ENCODE assay signal across 8 cellular contexts in the genomic region with DNA sequence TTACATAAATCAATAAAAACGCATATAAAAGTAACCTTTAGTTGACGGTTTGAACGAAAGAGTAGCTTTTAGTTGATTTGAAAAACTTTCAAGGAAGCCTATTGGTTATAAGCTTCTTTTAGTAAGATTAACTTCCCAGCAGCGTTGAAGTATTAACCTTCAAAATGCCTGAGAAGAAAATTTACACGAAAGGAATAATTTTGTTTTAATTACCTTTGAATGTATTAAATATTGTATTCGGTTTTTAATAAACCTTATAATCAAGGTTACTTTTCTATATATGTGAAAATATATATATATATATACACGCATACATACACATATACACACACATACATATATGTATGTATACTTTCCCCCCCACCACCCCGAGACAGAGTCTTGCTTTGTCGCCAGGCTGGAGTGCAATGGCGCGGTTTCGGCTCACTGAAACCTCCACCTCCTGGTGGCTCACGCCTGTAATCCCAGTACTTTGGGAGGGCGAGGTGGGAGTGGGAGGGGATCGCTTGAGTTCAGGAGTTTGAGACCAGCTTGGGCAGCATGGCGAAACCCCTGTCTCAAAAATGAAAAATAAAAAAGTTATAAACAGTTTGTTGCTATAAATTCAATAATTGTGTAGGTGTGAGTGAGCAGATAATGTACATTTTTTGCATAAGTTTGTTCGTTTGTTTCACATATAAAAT. TPM values are rescaled to one million over a fixed set of nuclear protein-coding genes. Genes with fewer than 3 reads are reported as not detected.
DNase-seq lines count a peak whose midpoint lies in the region; ATAC-seq and TF ChIP-seq lines count a peak whose summit lies in the region.

No MANE protein-coding gene starts in this region.

- peak overlapping the region; percentile 96 for H3K4me3 Mint-ChIP-seq in effector memory CD8-positive, alpha-beta T cell
- peak overlapping the region; percentile 92 for H3K4me3 Mint-ChIP-seq in mesothelial cell of epicardium

- H3K4me1 Mint-ChIP-seq in effector memory CD8-positive, alpha-beta T cell (ENCODE audit: low read depth in 2 of 2), result peaks cover 0 to 8% of the 10 kb centered on the region in 2 donors
- H3K4me1 Mint-ChIP-seq in mesothelial cell of epicardium, result peaks cover 15% of the 10 kb centered on the region

- H3K36me3 Mint-ChIP-seq in effector memory CD8-positive, alpha-beta T cell (ENCODE audit: insufficient read depth), result peaks cover 19% of the 10 kb centered on the region
- H3K36me3 Mint-ChIP-seq in mesothelial cell of epicardium, result no peaks in the 10 kb centered on the region

- TF ChIP-seq CTCF in mesothelial cell of epicardium (IDR thresholded peaks at IDR 0.05; ENCODE audit: unreplicated experiment), result peak; percentile 47

- peak; percentile 72 for DNase-seq in NK-92 treated with Interleukin-12 subunit alpha and Interleukin-12 subunit beta, amount 100 ng/mL, for 24 hours (lab: John Stamatoyannopoulos, UW)
- DNase-seq in NK-92 (lab: John Stamatoyannopoulos, UW; ENCODE audit: unreplicated experiment), result no peak
- DNase-seq in NCI-H526 treated with DMSO at 0.1 percent for 48 hours (lab: John Stamatoyannopoulos, UW), result peak; percentile 80
- peak; percentile 28 to 64 for DNase-seq in activated CD4-positive, alpha-beta T cell treated with anti-CD3 and anti-CD28 coated beads, Interleukin-2, amount 50 U/mL, for 24 hours (ENCODE audit: low read depth in 1 of 2, low spot score in 1 of 2)
- peak; percentile 49 to 59 (median 55) for DNase-seq in effector memory CD8-positive, alpha-beta T cell
- peak; percentile 45 to 79 for DNase-seq in mesothelial cell of epicardium (ENCODE audit: low spot score in 2 of 2, unreplicated experiment in 2 of 2)
- peak; percentile 18 to 25 for DNase-seq in stimulated activated CD8-positive, alpha-beta memory T cell treated with anti-CD3 and anti-CD28 coated beads, Interleukin-2, amount 100 ng/mL, for 1 hour (ENCODE audit: low read depth in 2 of 2)

- peak; percentile 44 for ATAC-seq in HG03432 (IDR thresholded peaks at IDR 0.05; ENCODE audit: unreplicated experiment)
- peak; percentile 73 for ATAC-seq in effector memory CD8-positive, alpha-beta T cell (replicated peaks)

- peak overlapping the region; percentile 98 to 99 for H3K27ac Mint-ChIP-seq in effector memory CD8-positive, alpha-beta T cell
- H3K27ac Mint-ChIP-seq in mesothelial cell of epicardium, result peak overlapping the region; percentile 99

- no peaks in the 10 kb centered on the region for H3K27me3 Mint-ChIP-seq in effector memory CD8-positive, alpha-beta T cell
- no peaks in the 10 kb centered on the region for H3K27me3 Mint-ChIP-seq in mesothelial cell of epicardium (ENCODE audit: low read depth)

- H3K9me3 Mint-ChIP-seq in effector memory CD8-positive, alpha-beta T cell, result no peaks in the 10 kb centered on the region
- no peaks in the 10 kb centered on the region for H3K9me3 Mint-ChIP-seq in mesothelial cell of epicardium

RNA-seq across cellular contexts. Expression of a gene that starts 57.6 kb away (rescaled TPM):
- total RNA-seq in mesothelial cell of epicardium, result 27.4 to 29.2 TPM (median 28.6 TPM) in 3 replicates
